Comparison of ENCODE assay signal across 15 cellular contexts in the genomic region with DNA sequence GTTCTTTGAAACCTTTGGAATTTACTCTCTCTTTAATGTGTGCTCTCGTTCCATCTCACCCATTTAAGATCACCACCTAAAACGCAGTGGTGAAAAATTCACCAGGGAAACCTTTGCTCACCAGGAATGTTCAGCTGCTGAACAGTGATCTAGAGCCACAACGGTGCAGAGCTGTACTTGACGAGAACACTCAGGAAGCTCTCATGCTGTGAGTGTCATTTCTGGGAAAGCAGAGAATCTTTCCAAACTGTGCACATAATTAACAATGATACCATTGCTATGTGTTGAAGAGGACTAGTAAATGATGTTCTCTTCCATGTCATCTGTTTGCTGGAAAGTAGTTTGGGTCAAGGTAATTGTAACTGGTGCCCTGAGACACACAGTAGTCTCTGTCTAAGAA.
"Had no signal": no experiment of that assay in that cellular context is flagged by ENCODE, and none has a peak within 500 bp of the region (broad histone marks: within the 10 kb centered on the region; RNA-seq: fewer than 3 reads in every experiment).

No MANE protein-coding gene starts in this region.

- DNase-seq: activated CD4-positive, alpha-beta memory T cell treated with anti-CD3 and anti-CD28 coated beads for 36 hours; activated naive CD4-positive, alpha-beta T cell treated with anti-CD3 and anti-CD28 coated beads, Interleukin-2, amount 50 U/mL, for 16 hours; activated T-cell treated with anti-CD3 and anti-CD28 coated beads for 4 hours; amniotic stem cell; endodermal cell; foreskin keratinocyte; left ventricle myocardium inferior; ovary; psoas muscle; right lobe of liver; small intestine; stimulated activated CD4-positive, alpha-beta T cell treated with anti-CD3 and anti-CD28 coated beads, Interleukin-4, amount 100 ng/mL, for 4 hours had no signal

- H3K4me3 Mint-ChIP-seq: activated CD4-positive, alpha-beta memory T cell treated with anti-CD3 and anti-CD28 coated beads for 36 hours; endodermal cell; neural progenitor cell; stimulated activated memory B cell treated with anti-CD40 and anti-IgM and Interleukin-4, amounts not matched to agents 10 μg/mL and 1 μg/mL and 100 μg/mL, for 72 hours had no signal

- H3K27me3 Mint-ChIP-seq: activated CD4-positive, alpha-beta memory T cell treated with anti-CD3 and anti-CD28 coated beads for 36 hours; stimulated activated memory B cell treated with anti-CD40 and anti-IgM and Interleukin-4, amounts not matched to agents 10 μg/mL and 1 μg/mL and 100 μg/mL, for 72 hours had no signal

- ATAC-seq: foreskin keratinocyte; psoas muscle; right lobe of liver; stimulated activated memory B cell treated with anti-CD40 and anti-IgM and Interleukin-4, amounts not matched to agents 10 μg/mL and 1 μg/mL and 100 μg/mL, for 72 hours had no signal

- H3K9me3 Mint-ChIP-seq: activated CD4-positive, alpha-beta memory T cell treated with anti-CD3 and anti-CD28 coated beads for 36 hours; endodermal cell; neural progenitor cell; stimulated activated memory B cell treated with anti-CD40 and anti-IgM and Interleukin-4, amounts not matched to agents 10 μg/mL and 1 μg/mL and 100 μg/mL, for 72 hours had no signal

- H3K9me3 ChIP-seq: left ventricle myocardium inferior, ovary, psoas muscle, right lobe of liver had no signal

- H3K27me3 ChIP-seq: foreskin keratinocyte, neural progenitor cell, ovary, right lobe of liver had no signal

- H3K27ac ChIP-seq: epithelial cell of prostate, foreskin keratinocyte, left ventricle myocardium inferior, neural progenitor cell, ovary, psoas muscle, right lobe of liver had no signal

- H3K27ac Mint-ChIP-seq: activated CD4-positive, alpha-beta memory T cell treated with anti-CD3 and anti-CD28 coated beads for 36 hours; endodermal cell; neural progenitor cell; stimulated activated memory B cell treated with anti-CD40 and anti-IgM and Interleukin-4, amounts not matched to agents 10 μg/mL and 1 μg/mL and 100 μg/mL, for 72 hours had no signal

- H3K4me1 Mint-ChIP-seq: endodermal cell; neural progenitor cell; stimulated activated memory B cell treated with anti-CD40 and anti-IgM and Interleukin-4, amounts not matched to agents 10 μg/mL and 1 μg/mL and 100 μg/mL, for 72 hours had no signal
